In the genomic region with DNA sequence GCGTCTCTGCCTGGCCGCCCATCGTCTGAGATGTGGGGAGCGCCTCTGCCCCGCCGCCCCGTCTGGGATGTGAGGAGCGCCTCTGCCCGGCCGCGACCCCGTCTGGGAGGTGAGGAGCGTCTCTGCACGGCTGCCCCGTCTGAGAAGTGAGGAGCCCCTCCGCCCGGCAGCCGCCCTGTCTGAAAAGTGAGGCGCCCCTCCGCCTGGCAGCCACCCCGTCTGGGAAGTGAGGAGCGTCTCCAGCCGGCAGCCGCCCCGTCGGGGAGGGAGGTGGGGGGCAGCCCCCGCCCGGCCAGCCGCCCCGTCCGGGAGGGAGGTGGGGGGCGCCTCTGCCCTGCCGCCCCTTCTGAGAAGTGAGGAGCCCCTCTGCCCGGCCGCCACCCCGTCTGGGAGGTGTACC, we compare ENCODE assay signal across 13 cellular contexts. TPM values are rescaled to one million over a fixed set of nuclear protein-coding genes. Genes with fewer than 3 reads are reported as not detected.
DNase-seq lines count a peak whose midpoint lies in the region; ATAC-seq, FAIRE-seq and TF ChIP-seq lines count a peak whose summit lies in the region.
"Not testable (repeated sequence)": the region's sequence is repeated elsewhere in the genome, so short reads cannot be mapped to it uniquely, and the experiment has no call there.
"Had no signal": no experiment of that assay in that cellular context is flagged by ENCODE, and none has a peak within 500 bp of the region (broad histone marks: within the 10 kb centered on the region; RNA-seq: fewer than 3 reads in every experiment).

No MANE protein-coding gene starts in this region.

- CTCF ChIA-PET in activated CD8-positive, alpha-beta T cell treated with anti-CD3 and anti-CD28 coated beads for 36 hours (lab: Charles Lee), result interaction anchor here (1.5 to 1.6 kb wide), 2 partner anchors 8 to 14 kb away, joined by 3 to 7 read pairs; no protein-coding TSS in a partner anchor
- CTCF ChIA-PET in K562 (lab: Yijun Ruan, JAX; ENCODE audit: low intra/inter-chr PET ratio), result not testable (repeated sequence)

- H3K9me1 ChIP-seq in K562 (ENCODE audit: control insufficient read depth, insufficient read depth, low read length), result not testable (repeated sequence)

- intact Hi-C loops in CD14-positive monocyte (cut with micrococcal nuclease), result loop anchor here in 1 of 2 donors (10.0 kb wide), 1 partner anchor 52 kb away; a partner anchor contains a TSS
- intact Hi-C loops in activated CD8-positive, alpha-beta T cell treated with anti-CD3 and anti-CD28 coated beads for 36 hours (cut with micrococcal nuclease); K562 (cut with micrococcal nuclease): not testable (repeated sequence)

- H3K36me3 ChIP-seq in K562 (ENCODE audit: control insufficient read depth, insufficient read depth, low read length) (peaks cover 38% of the 10 kb centered on the region; the same call in 2 of the 3 replicates), neutrophil (peaks cover 71% of the 10 kb centered on the region)

- not testable (repeated sequence) for H3K9ac ChIP-seq in K562 (ENCODE audit: insufficient read depth in 1 of 2, low read depth in 2 of 2, low read length in 2 of 2)

- peak overlapping the region; percentile 96; the same call in 1 of the 2 replicates for H3K27ac ChIP-seq in VCaP
- not testable (repeated sequence) for H3K27ac ChIP-seq in K562 (ENCODE audit: extremely low read depth, low read depth, low read length)
- H3K27ac ChIP-seq in neutrophil, result peak overlapping the region; percentile 4

- H3K4me1 Mint-ChIP-seq in CD14-positive monocyte (peaks cover 67% of the 10 kb centered on the region), memory B cell (peaks cover 58% of the 10 kb centered on the region)
- H3K4me1 Mint-ChIP-seq in activated CD8-positive, alpha-beta T cell treated with anti-CD3 and anti-CD28 coated beads for 36 hours (ENCODE audit: low read depth), result peaks cover 74% of the 10 kb centered on the region

- H3K27ac Mint-ChIP-seq in CD14-positive monocyte, result peak overlapping the region in 6 of 7 donors; percentile 58 to 91 (median 86)
- peak overlapping the region; percentile 95 for H3K27ac Mint-ChIP-seq in activated CD8-positive, alpha-beta T cell treated with anti-CD3 and anti-CD28 coated beads for 36 hours
- H3K27ac Mint-ChIP-seq in memory B cell, result peak overlapping the region; percentile 82

- H3K9me3 ChIP-seq in K562 (replicated peaks; ENCODE audit: control insufficient read depth, insufficient read depth, low read depth, low read length); neutrophil: not testable (repeated sequence)

- in situ Hi-C loops in K562 (cut with MboI), result not testable (repeated sequence)

- not testable (repeated sequence) for TF ChIP-seq CTCF in CD14-positive monocyte (IDR thresholded peaks at IDR 0.05); GM12864 (IDR thresholded peaks at IDR 0.05; ENCODE audit: low read depth, low read length, missing control alignments); VCaP (conservative IDR thresholded peaks at IDR 0.05); activated CD8-positive, alpha-beta T cell treated with anti-CD3 and anti-CD28 coated beads for 36 hours (IDR thresholded peaks at IDR 0.05); K562 (IDR thresholded peaks at IDR 0.05 in 2 of 3, conservative IDR thresholded peaks at IDR 0.05 in 1 of 3; ENCODE audit: insufficient read depth in 2 of 3, low read depth in 1 of 3, low read length in 3 of 3); neutrophil (IDR thresholded peaks at IDR 0.05)

- POLR2A ChIA-PET in activated CD8-positive, alpha-beta T cell treated with anti-CD3 and anti-CD28 coated beads for 36 hours (lab: Charles Lee), result interaction anchor here (0.7 to 0.9 kb wide), 3 partner anchors 9 to 178 kb away, joined by 3 read pairs; no protein-coding TSS in a partner anchor
- POLR2A ChIA-PET in K562 (lab: Yijun Ruan, JAX), result not testable (repeated sequence)

- not testable (repeated sequence) for BruUV-seq in K562 (replicated peaks; lab: Mats Ljungman, UMichigan)

- not testable (repeated sequence) for ATAC-seq in activated CD8-positive, alpha-beta T cell treated with anti-CD3 and anti-CD28 coated beads for 36 hours; K562; memory B cell (ENCODE audit: low read depth)

- peaks cover 69% of the 10 kb centered on the region for H3K79me2 ChIP-seq in K562 (ENCODE audit: control insufficient read depth, insufficient read depth, low read length)

- not testable (repeated sequence) for H3K4me1 ChIP-seq in K562 (replicated peaks in 1 of 2; ENCODE audit: control insufficient read depth in 2 of 2, insufficient read depth in 2 of 2, low read length in 2 of 2)
- H3K4me1 ChIP-seq in neutrophil (ENCODE audit: control insufficient read depth in 1 of 2, insufficient read depth in 1 of 2, low read depth in 1 of 2, low read length in 1 of 2), result peaks cover 77 to 90% of the 10 kb centered on the region in 2 experiments

- not testable (repeated sequence) for TF ChIP-seq RAD21 in K562 (CRISPR knock-in tag; conservative IDR thresholded peaks at IDR 0.05 in 1 of 2, IDR thresholded peaks at IDR 0.05 in 1 of 2)

- H3K4me3 Mint-ChIP-seq in CD14-positive monocyte; activated CD8-positive, alpha-beta T cell treated with anti-CD3 and anti-CD28 coated beads for 36 hours: not testable (repeated sequence)
- peak overlapping the region; percentile 51 for H3K4me3 Mint-ChIP-seq in memory B cell

- TF ChIP-seq EP300 in K562 (IDR thresholded peaks at IDR 0.05; ENCODE audit: low read length), result not testable (repeated sequence)

- peak overlapping the region; percentile 45 for H3K4me3 ChIP-seq in GM12864 (ENCODE audit: low read depth, low read length)
- not testable (repeated sequence) for H3K4me3 ChIP-seq in K562; neutrophil (ENCODE audit: low read depth in 1 of 2, low read length in 1 of 2)

- not testable (repeated sequence) for H3K27me3 Mint-ChIP-seq in CD14-positive monocyte (ENCODE audit: low read depth in 3 of 3); activated CD8-positive, alpha-beta T cell treated with anti-CD3 and anti-CD28 coated beads for 36 hours; memory B cell

- TF ChIP-seq POLR2A in K562 (conservative IDR thresholded peaks at IDR 0.05), result not testable (repeated sequence)

- H3K36me3 Mint-ChIP-seq in CD14-positive monocyte (peaks cover 57 to 75% of the 10 kb centered on the region in 2 donors), memory B cell (peaks cover 25% of the 10 kb centered on the region)
- H3K36me3 Mint-ChIP-seq in activated CD8-positive, alpha-beta T cell treated with anti-CD3 and anti-CD28 coated beads for 36 hours (ENCODE audit: low read depth), result peaks cover 70% of the 10 kb centered on the region

- not testable (repeated sequence) for H3K4me2 ChIP-seq in K562 (ENCODE audit: insufficient read depth, low read length)

- not testable (repeated sequence) for DNase-seq in CD14-positive monocyte (ENCODE audit: low spot score); GM12864 (ENCODE audit: low read depth); activated CD8-positive, alpha-beta T cell treated with anti-CD3 and anti-CD28 coated beads for 36 hours; K562 (ENCODE audit: extremely low read depth in 1 of 4, low spot score in 3 of 4); memory B cell (ENCODE audit: low spot score in 2 of 2)
- DNase-seq in activated gamma-delta T cell (lab: John Stamatoyannopoulos, UW), result peak; percentile 18

- H4K20me1 ChIP-seq in K562 (replicated peaks; ENCODE audit: control insufficient read depth, insufficient read depth, low read length), result not testable (repeated sequence)

- H3K27me3 ChIP-seq in K562 (ENCODE audit: control insufficient read depth in 2 of 2, insufficient read depth in 2 of 2, low read length in 2 of 2); neutrophil: not testable (repeated sequence)

- WGBS in K562 (ENCODE audit: insufficient coverage, low coverage, missing lambda C conversion rate), result no CpG with 5 or more reads among the region's 36 CpGs

- H2AFZ ChIP-seq in K562 (ENCODE audit: low read depth, low read length), result not testable (repeated sequence)

- not testable (repeated sequence) for FAIRE-seq in K562 (lab: Jason Lieb, UNC)

- H3K9me3 Mint-ChIP-seq in CD14-positive monocyte; activated CD8-positive, alpha-beta T cell treated with anti-CD3 and anti-CD28 coated beads for 36 hours; memory B cell: not testable (repeated sequence)

RNA-seq across cellular contexts. Expression of a gene that starts 19.2 kb away (rescaled TPM):
- polyA plus RNA-seq in CD14-positive monocyte (1,000 to 10,000 TPM; 1,636 to 2,003 TPM), K562 (2011; rRNA removed) (148 and 250 TPM in 2 replicates), K562 (2014; fragmentation: Illumina TruSeq; extraction: Trizol) (213 and 230 TPM in 2 replicates), K562 (2014; fragmentation: Nextera tagmentation; extraction: Ambion mirVana) (100 to 1,000 TPM in 1 of 2 experiments, 10 to 100 TPM in 1; 83.0 to 255 TPM), K562 (2014; rRNA removed) (124 and 135 TPM in 2 replicates)
- 1,000 to 10,000 TPM; 1,014 to 1,019 TPM for total RNA-seq in activated CD8-positive, alpha-beta T cell treated with anti-CD3 and anti-CD28 coated beads for 36 hours
- 33.3 and 88.1 TPM in 2 replicates for total RNA-seq in K562 (2011; cell fraction: chromatin; rRNA removed; ENCODE audit: low replicate concordance)
- total RNA-seq in K562 (2011; cell fraction: nucleolus; rRNA removed), result 20.0 and 28.2 TPM in 2 replicates
- 41.3 and 46.6 TPM in 2 replicates for total RNA-seq in K562 (2011; cell fraction: nucleoplasm; rRNA removed)
- total RNA-seq in K562 (2014; rRNA removed) (120 and 126 TPM in 2 replicates), K562 (2014; rRNA removed; fragmentation: Illumina TruSeq; extraction: Trizol) (179 and 208 TPM in 2 replicates), K562 (2015; rRNA removed; fragmentation: Illumina TruSeq; extraction: Trizol) (212 and 222 TPM in 2 replicates), K562 (2021) (157 and 163 TPM in 2 replicates)
- 50.2 and 172 TPM in 2 replicates for polyA plus RNA-seq in K562 (2011; cell fraction: cytosol; rRNA removed)
- 26.8 and 103 TPM in 2 replicates for polyA plus RNA-seq in K562 (2011; cell fraction: nucleus; rRNA removed)
- polyA plus RNA-seq in K562 (2012), result 184 and 318 TPM in 2 replicates
- polyA minus RNA-seq in K562 (2011; rRNA and poly(A)+ RNA removed), result 173 and 458 TPM in 2 replicates
- 64.8 and 140 TPM in 2 replicates for polyA minus RNA-seq in K562 (2011; cell fraction: cytosol; rRNA and poly(A)+ RNA removed)
- polyA minus RNA-seq in K562 (2011; cell fraction: nucleus; rRNA and poly(A)+ RNA removed), result 16.2 and 85.0 TPM in 2 replicates
- total RNA-seq: IMR-90 had no signal
- polyA plus RNA-seq: IMR-90 had no signal

RNA-seq across cellular contexts. Expression of a gene that starts 49.0 kb away (rescaled TPM):
- polyA plus RNA-seq in CD14-positive monocyte (not detected), K562 (2011; rRNA removed) (0.05 and 0.07 TPM in 2 replicates), K562 (2014; fragmentation: Illumina TruSeq; extraction: Trizol) (0.18 and 0.25 TPM in 2 replicates), K562 (2014; fragmentation: Nextera tagmentation; extraction: Ambion mirVana) (under 1 TPM; 0.21 to 0.25 TPM), K562 (2014; rRNA removed) (0.19 and 0.41 TPM in 2 replicates)
- total RNA-seq in activated CD8-positive, alpha-beta T cell treated with anti-CD3 and anti-CD28 coated beads for 36 hours, result under 1 TPM; 0.47 to 0.59 TPM
- total RNA-seq in K562 (2011; cell fraction: chromatin; rRNA removed; ENCODE audit: low replicate concordance), result 0.28 TPM in 1 of 2 replicates, not detected in the other
- total RNA-seq in K562 (2011; cell fraction: nucleolus; rRNA removed), result not detected in 2 replicates
- not detected in 2 replicates for total RNA-seq in K562 (2011; cell fraction: nucleoplasm; rRNA removed)
- total RNA-seq in K562 (2014; rRNA removed) (0.08 TPM in 1 of 2 replicates, not detected in the other), K562 (2014; rRNA removed; fragmentation: Illumina TruSeq; extraction: Trizol) (0.22 and 0.29 TPM in 2 replicates), K562 (2015; rRNA removed; fragmentation: Illumina TruSeq; extraction: Trizol) (0.11 and 0.22 TPM in 2 replicates), K562 (2021) (0.16 and 0.18 TPM in 2 replicates)
- polyA plus RNA-seq in K562 (2011; cell fraction: cytosol; rRNA removed), result not detected in 2 replicates
- polyA plus RNA-seq in K562 (2011; cell fraction: nucleus; rRNA removed), result 0.14 and 0.17 TPM in 2 replicates
- 0.21 and 0.44 TPM in 2 replicates for polyA plus RNA-seq in K562 (2012)
- polyA minus RNA-seq in K562 (2011; rRNA and poly(A)+ RNA removed), result 0.09 TPM in 1 of 2 replicates, not detected in the other
- polyA minus RNA-seq in K562 (2011; cell fraction: cytosol; rRNA and poly(A)+ RNA removed), result not detected in 2 replicates
- polyA minus RNA-seq in K562 (2011; cell fraction: nucleus; rRNA and poly(A)+ RNA removed), result 0.13 and 0.22 TPM in 2 replicates
- total RNA-seq: H4, IMR-90 had no signal
- polyA plus RNA-seq: BJ, IMR-90 had no signal

RNA-seq across cellular contexts. Expression of a gene that starts 57.9 kb away (rescaled TPM):
- polyA plus RNA-seq in CD14-positive monocyte, result under 1 TPM; 0.15 to 0.18 TPM
- not detected for total RNA-seq in activated CD8-positive, alpha-beta T cell treated with anti-CD3 and anti-CD28 coated beads for 36 hours
- not detected in 2 replicates for total RNA-seq in K562 (2011; cell fraction: chromatin; rRNA removed; ENCODE audit: low replicate concordance)
- total RNA-seq in K562 (2011; cell fraction: nucleolus; rRNA removed), result not detected in 2 replicates
- not detected in 2 replicates for total RNA-seq in K562 (2011; cell fraction: nucleoplasm; rRNA removed)
- not detected in 2 replicates for total RNA-seq in K562 (2014; rRNA removed)
- not detected in 2 replicates for total RNA-seq in K562 (2014; rRNA removed; fragmentation: Illumina TruSeq; extraction: Trizol)
- not detected in 2 replicates for total RNA-seq in K562 (2015; rRNA removed; fragmentation: Illumina TruSeq; extraction: Trizol)
- total RNA-seq in K562 (2021), result 0.13 and 0.16 TPM in 2 replicates
- polyA plus RNA-seq in K562 (2011; rRNA removed), result not detected in 2 replicates
- polyA plus RNA-seq in K562 (2011; cell fraction: cytosol; rRNA removed), result not detected in 2 replicates
- not detected in 2 replicates for polyA plus RNA-seq in K562 (2011; cell fraction: nucleus; rRNA removed)
- 0.04 and 0.10 TPM in 2 replicates for polyA plus RNA-seq in K562 (2012)
- not detected in 2 replicates for polyA plus RNA-seq in K562 (2014; fragmentation: Illumina TruSeq; extraction: Trizol)
- polyA plus RNA-seq in K562 (2014; fragmentation: Nextera tagmentation; extraction: Ambion mirVana), result under 1 TPM; 0.03 to 0.07 TPM
- polyA plus RNA-seq in K562 (2014; rRNA removed), result not detected in 2 replicates
- polyA minus RNA-seq in K562 (2011; rRNA and poly(A)+ RNA removed), result not detected in 2 replicates
- not detected in 2 replicates for polyA minus RNA-seq in K562 (2011; cell fraction: cytosol; rRNA and poly(A)+ RNA removed)
- polyA minus RNA-seq in K562 (2011; cell fraction: nucleus; rRNA and poly(A)+ RNA removed), result not detected in 2 replicates
- total RNA-seq: CD4-positive, CD25-positive, alpha-beta regulatory T cell; H4; IMR-90; PC-3 had no signal
- polyA plus RNA-seq: BJ, IMR-90 had no signal

Comparison
In these comparisons a context has a peak if more than half of its experiments do, and no peak if none do; other contexts are left out.
1. RNA of a gene that starts 19.2 kb away (total RNA-seq): 1,014 to 1,019 TPM in activated CD8-positive, alpha-beta T cell treated with anti-CD3 and anti-CD28 coated beads for 36 hours; 20.0 to 222 TPM in K562; every median in the first group is over 4 times any median in the second.
2. Peak in every context shown above with its lines, with median percentiles within 50 percentile points of each other: H3K27ac Mint-ChIP-seq.